Comparison of ENCODE assay signal across 23 cellular contexts in genomic region chr20:39029324-39029820, GRCh38.
DNase-seq lines count a peak whose midpoint lies in the region; ATAC-seq, FAIRE-seq and TF ChIP-seq lines count a peak whose summit lies in the region.
"Had no signal": no experiment of that assay in that cellular context is flagged by ENCODE, and none has a peak within 500 bp of the region (broad histone marks: within the 10 kb centered on the region; RNA-seq: fewer than 3 reads in every experiment).

No MANE protein-coding gene starts in this region.

- H3K9me1 ChIP-seq in keratinocyte (ENCODE audit: control insufficient read depth, extremely low read depth, insufficient read depth, low read length), result no peaks in the 10 kb centered on the region

- H3K36me3 ChIP-seq in breast epithelium (no peaks in the 10 kb centered on the region), keratinocyte (ENCODE audit: control insufficient read depth in 2 of 2, extremely low read depth in 1 of 2, insufficient read depth in 2 of 2, low read length in 2 of 2) (peaks cover 4 to 19% of the 10 kb centered on the region in 2 experiments)

- no peaks in the 10 kb centered on the region for H4K20me1 ChIP-seq in keratinocyte (ENCODE audit: control insufficient read depth, extremely low read depth, insufficient read depth, low read length)

- peak; percentile 91 for FAIRE-seq in keratinocyte (lab: Jason Lieb, UNC)

- H3K27ac Mint-ChIP-seq in MCF 10A (ENCODE audit: low read depth, unreplicated experiment), result peak overlapping the region; percentile 43
- H3K27ac Mint-ChIP-seq: CD4-positive, CD25-positive, alpha-beta regulatory T cell; IgD-negative memory B cell had no signal

- H3K9ac ChIP-seq in keratinocyte (ENCODE audit: control insufficient read depth, extremely low read depth, insufficient read depth, low read length), result no peak overlapping the region

- CTCF ChIA-PET in MCF 10A (lab: Yijun Ruan, JAX), result interaction anchor here (0.5 to 2.5 kb wide), 8 partner anchors 10 to 387 kb away, joined by 3 to 26 read pairs (median 6); no protein-coding TSS in a partner anchor

- ATAC-seq in HG02870 (IDR thresholded peaks at IDR 0.05; ENCODE audit: unreplicated experiment), result no peak
- no peak for ATAC-seq in GM21528 (IDR thresholded peaks at IDR 0.05; ENCODE audit: low FRiP score, unreplicated experiment)
- ATAC-seq in HG02571 (IDR thresholded peaks at IDR 0.05; ENCODE audit: unreplicated experiment), result no peak

- no peak for TF ChIP-seq POLR2A in breast epithelium (IDR thresholded peaks at IDR 0.05)

- H3K4me3 Mint-ChIP-seq in MCF 10A (ENCODE audit: unreplicated experiment), result no peak overlapping the region
- H3K4me3 Mint-ChIP-seq: CD4-positive, CD25-positive, alpha-beta regulatory T cell; H9; IgD-negative memory B cell had no signal

- dilution Hi-C loops in keratinocyte (cut with MboI; ENCODE audit: extremely low pct_ligation_motif_present, low sequenced_read_pairs), result no loop called here

- intact Hi-C loops in MCF 10A (cut with micrococcal nuclease), result no loop called here
- intact Hi-C loops in breast epithelium (cut with DNase I; ENCODE audit: low total_unique reads), result no loop called here

- peaks cover 58% of the 10 kb centered on the region for H3K36me3 Mint-ChIP-seq in MCF 10A (ENCODE audit: insufficient read depth, unreplicated experiment)

- no peaks in the 10 kb centered on the region for H3K9me3 Mint-ChIP-seq in MCF 10A (ENCODE audit: unreplicated experiment)
- H3K9me3 Mint-ChIP-seq: CD4-positive, CD25-positive, alpha-beta regulatory T cell; H9; IgD-negative memory B cell had no signal

- no peaks in the 10 kb centered on the region for H3K79me2 ChIP-seq in keratinocyte (ENCODE audit: control insufficient read depth, insufficient read depth, low read length)

- peak overlapping the region; percentile 10 for H2AFZ ChIP-seq in keratinocyte (ENCODE audit: control insufficient read depth, low read length)

- no peak overlapping the region for H3K4me3 ChIP-seq in breast epithelium
- H3K4me3 ChIP-seq in epithelial cell of esophagus (ENCODE audit: low read length), result no peak overlapping the region
- peak overlapping the region in 1 of 3 experiments; percentile 7 for H3K4me3 ChIP-seq in keratinocyte (ENCODE audit: control insufficient read depth in 2 of 3, extremely low read depth in 1 of 3, insufficient read depth in 2 of 3, low read depth in 1 of 3, low read length in 3 of 3)
- H3K4me3 ChIP-seq: MG63 had no signal

- POLR2A ChIA-PET in MCF 10A (lab: Yijun Ruan, JAX), result interaction anchor here (0.9 to 1.8 kb wide), 8 partner anchors 10 to 99 kb away, joined by 3 to 9 read pairs (median 4); no protein-coding TSS in a partner anchor

- peak overlapping the region; percentile 66 for H3K4me2 ChIP-seq in keratinocyte (ENCODE audit: control insufficient read depth, extremely low read depth, insufficient read depth, low read depth, low read length)

- H3K4me1 Mint-ChIP-seq in MCF 10A (ENCODE audit: insufficient read depth, unreplicated experiment), result peaks cover 11% of the 10 kb centered on the region

- BruUV-seq in MCF 10A (replicated peaks; lab: Mats Ljungman, UMichigan), result no TSS peak

- no peaks in the 10 kb centered on the region for H3K27me3 Mint-ChIP-seq in MCF 10A (ENCODE audit: insufficient read depth, unreplicated experiment)
- H3K27me3 Mint-ChIP-seq: CD4-positive, CD25-positive, alpha-beta regulatory T cell; IgD-negative memory B cell had no signal

- H3K27ac ChIP-seq in breast epithelium (no peak overlapping the region), keratinocyte (ENCODE audit: control insufficient read depth, insufficient read depth, low read length) (peak overlapping the region; percentile 58)

- no peaks in the 10 kb centered on the region for H3K27me3 ChIP-seq in breast epithelium
- no peaks in the 10 kb centered on the region for H3K27me3 ChIP-seq in keratinocyte (ENCODE audit: control insufficient read depth, extremely low read depth, insufficient read depth, low read length)
- H3K27me3 ChIP-seq: BE2C, MG63 had no signal

- no peaks in the 10 kb centered on the region for H3K4me1 ChIP-seq in breast epithelium
- H3K4me1 ChIP-seq in keratinocyte (ENCODE audit: control insufficient read depth, extremely low read depth, insufficient read depth, low read length), result peaks cover 13% of the 10 kb centered on the region
- H3K4me1 ChIP-seq: BE2C had no signal

- DNase-seq in MCF 10A (ENCODE audit: unreplicated experiment) (peak; percentile 53), breast epithelium (ENCODE audit: low spot score in 2 of 2) (no peak), epithelial cell of esophagus (ENCODE audit: low read depth) (peak; percentile 91), keratinocyte (ENCODE audit: low read depth, low spot score) (peak; percentile 50)
- no peak for DNase-seq in stimulated activated CD4-positive, alpha-beta T cell treated with anti-CD3 and anti-CD28 coated beads, Interleukin-4, amount 100 ng/mL, for 24 hours
- DNase-seq: BE2C; CD4-positive, CD25-positive, alpha-beta regulatory T cell; COR-L47; DMS 273 treated with DMSO at 0.1 percent for 48 hours; GF-D8; H9; Karpas-422; MG63; NCI-H1048; NCI-H1436 treated with DMSO at 0.1 percent for 48 hours; NCI-H2029 treated with DMSO at 0.1 percent for 48 hours; NCI-H510A; NCI-H748 treated with DMSO at 0.1 percent for 48 hours; SHP77 treated with DMSO at 0.1 percent for 48 hours had no signal

- no peaks in the 10 kb centered on the region for H3K9me3 ChIP-seq in breast epithelium
- H3K9me3 ChIP-seq in keratinocyte (ENCODE audit: control insufficient read depth, low read depth, low read length), result no peaks in the 10 kb centered on the region
- H3K9me3 ChIP-seq: BE2C, MG63 had no signal

- TF ChIP-seq CTCF in MCF 10A (IDR thresholded peaks at IDR 0.05; ENCODE audit: unreplicated experiment), result no peak
- no peak for TF ChIP-seq CTCF in breast epithelium (IDR thresholded peaks at IDR 0.05)
- TF ChIP-seq CTCF in epithelial cell of esophagus (IDR thresholded peaks at IDR 0.05; ENCODE audit: insufficient read depth, low read depth, low read length, missing control alignments), result no peak
- no peak for TF ChIP-seq CTCF in keratinocyte (optimal IDR thresholded peaks at IDR 0.05 in 1 of 3, IDR thresholded peaks at IDR 0.05 in 1 of 3, conservative IDR thresholded peaks at IDR 0.05 in 1 of 3; ENCODE audit: extremely low read depth in 1 of 3, insufficient read depth in 2 of 3, low read length in 3 of 3)

Comparison
In these comparisons a context has a peak if more than half of its experiments do, and no peak if none do; other contexts are left out.
1. DNase-seq: peak in MCF 10A (single experiment), epithelial cell of esophagus (single experiment) and keratinocyte (single experiment); none in breast epithelium (0 of 2) and stimulated activated CD4-positive, alpha-beta T cell treated with anti-CD3 and anti-CD28 coated beads, Interleukin-4, amount 100 ng/mL, for 24 hours (single experiment).